ENCODE assay signal across 12 cellular contexts in genomic region chrX:135819912-135820311, GRCh38. TPM values are rescaled to one million over a fixed set of nuclear protein-coding genes. Genes with fewer than 3 reads are reported as not detected.
"Had no signal": no experiment of that assay in that cellular context is flagged by ENCODE, and none has a peak within 500 bp of the region (broad histone marks: within the 10 kb centered on the region; RNA-seq: fewer than 3 reads in every experiment).

Gene CT45A2, minus strand, starts transcription at chrX:135820012. Its CDS starts 3,747 bp downstream, at chrX:135816265.

RNA-seq across cellular contexts. Expression of gene CT45A2, which starts in this region (rescaled TPM):
- total RNA-seq: OCI-LY7, PC-3, PC-9, Peyer's patch, Right ventricle myocardium inferior, Right ventricle myocardium superior, RPMI7951, SJCRH30, SJSA1, SK-MEL-5, T-cell had no signal
- polyA plus RNA-seq: SK-N-SH had no signal
